Comparison of ENCODE assay signal across 13 cellular contexts in genomic region chr1:116825735-116826438, GRCh38.
A peak's percentile ranks its signal among the peaks of the same experiment; 100 is the strongest.
DNase-seq lines count a peak whose midpoint lies in the region; ATAC-seq and TF ChIP-seq lines count a peak whose summit lies in the region.
"Had no signal": no experiment of that assay in that cellular context is flagged by ENCODE, and none has a peak within 500 bp of the region (broad histone marks: within the 10 kb centered on the region; RNA-seq: fewer than 3 reads in every experiment).

No MANE protein-coding gene starts in this region.

- DNase-seq in activated T-cell treated with anti-CD3 and anti-CD28 coated beads, Interleukin-2, amount 50 U/mL, for 4 hours: no peak
- no peak for DNase-seq in activated T-cell treated with anti-CD3 and anti-CD28 coated beads, Interleukin-2, amount 50 U/mL, for 1 hour
- DNase-seq in NCI-H82 (lab: John Stamatoyannopoulos, UW) (peak; percentile 88), fibroblast of villous mesenchyme (ENCODE audit: low read depth) (peak; percentile 37), transverse colon (peak; percentile 88), NCI-H774 (lab: John Stamatoyannopoulos, UW) (no peak)
- DNase-seq: foreskin keratinocyte; PC-9; stimulated activated naive CD4-positive, alpha-beta T cell treated with Interleukin-2 at 50 U/mL for 16 hours had no signal

- 20 to 47% methylated on average over 1 to 10 of the region's 10 CpGs for WGBS in transverse colon (ENCODE audit: low coverage in 1 of 2), 2 donors

- no peak for ATAC-seq in activated T-cell treated with anti-CD3 and anti-CD28 coated beads, Interleukin-2, amount 50 U/mL, for 4 hours
- ATAC-seq in GM21576 (IDR thresholded peaks at IDR 0.05; ENCODE audit: unreplicated experiment): no peak
- no peak for ATAC-seq in HG03378 (IDR thresholded peaks at IDR 0.05; ENCODE audit: unreplicated experiment)
- ATAC-seq: foreskin keratinocyte had no signal

- H3K4me1 Mint-ChIP-seq in activated T-cell treated with anti-CD3 and anti-CD28 coated beads, Interleukin-2, amount 50 U/mL, for 4 hours (ENCODE audit: low read depth): peaks cover 50% of the 10 kb centered on the region
- H3K4me1 Mint-ChIP-seq: B cell had no signal

- H3K36me3 ChIP-seq in transverse colon: no peaks in the 10 kb centered on the region

- H3K9me3 ChIP-seq in transverse colon: no peaks in the 10 kb centered on the region

- H3K9me3 Mint-ChIP-seq in activated T-cell treated with anti-CD3 and anti-CD28 coated beads, Interleukin-2, amount 50 U/mL, for 4 hours: peaks cover 4% of the 10 kb centered on the region

- no peak for TF ChIP-seq EP300 in transverse colon (IDR thresholded peaks at IDR 0.05; ENCODE audit: low read depth)

- TF ChIP-seq POLR2A in transverse colon (IDR thresholded peaks at IDR 0.05): peak; percentile 28

- TF ChIP-seq CTCF in fibroblast of villous mesenchyme (IDR thresholded peaks at IDR 0.05; ENCODE audit: insufficient read depth, low read depth, low read length) (no peak), transverse colon (IDR thresholded peaks at IDR 0.05) (peak in 4 of 5 experiments; percentile 6 to 57 (median 18))

- H3K4me3 Mint-ChIP-seq in activated T-cell treated with anti-CD3 and anti-CD28 coated beads, Interleukin-2, amount 50 U/mL, for 4 hours: peak overlapping the region; percentile 56
- H3K4me3 Mint-ChIP-seq: B cell had no signal

- H3K27me3 ChIP-seq in transverse colon: no peaks in the 10 kb centered on the region
- H3K27me3 ChIP-seq: foreskin keratinocyte had no signal

- no peaks in the 10 kb centered on the region for H3K27me3 Mint-ChIP-seq in activated T-cell treated with anti-CD3 and anti-CD28 coated beads, Interleukin-2, amount 50 U/mL, for 4 hours (ENCODE audit: low read depth)

- H3K4me1 ChIP-seq in transverse colon: peaks cover 7 to 38% (median 25%) of the 10 kb centered on the region in 4 donors
- H3K4me1 ChIP-seq: parathyroid adenoma had no signal

- no peak overlapping the region for H3K4me3 ChIP-seq in fibroblast of villous mesenchyme (ENCODE audit: low read depth, low read length)
- H3K4me3 ChIP-seq in transverse colon: peak overlapping the region in 1 of 4 donors; percentile 5
- H3K4me3 ChIP-seq: PC-9 had no signal

- H3K27ac ChIP-seq in transverse colon: peak overlapping the region; percentile 70 to 84 (median 76)
- H3K27ac ChIP-seq: parathyroid adenoma, PC-9 had no signal

- in situ Hi-C loops in transverse colon (cut with MboI; ENCODE audit: low pct_ligation_motif_present in 1 of 4, low pct_unique_long_range_greater_than_20kb in 1 of 4, low sequenced_read_pairs in 3 of 4): no loop called here

- intact Hi-C loops in transverse colon (cut with DNase I; ENCODE audit: low total_unique reads): no loop called here

- H3K36me3 Mint-ChIP-seq in activated T-cell treated with anti-CD3 and anti-CD28 coated beads, Interleukin-2, amount 50 U/mL, for 4 hours (ENCODE audit: insufficient read depth): peaks cover 1% of the 10 kb centered on the region

Comparison
In these comparisons a context has a peak if more than half of its experiments do, and no peak if none do; other contexts are left out.
1. DNase-seq: peak in NCI-H82 (single experiment), fibroblast of villous mesenchyme (single experiment) and transverse colon (single experiment); none in activated T-cell treated with anti-CD3 and anti-CD28 coated beads, Interleukin-2, amount 50 U/mL, for 4 hours (single experiment), activated T-cell treated with anti-CD3 and anti-CD28 coated beads, Interleukin-2, amount 50 U/mL, for 1 hour (single experiment) and NCI-H774 (single experiment).